ENCODE assay signal across 23 cellular contexts in genomic region chr3:29373016-29373690, GRCh38.
DNase-seq lines count a peak whose midpoint lies in the region; ATAC-seq and TF ChIP-seq lines count a peak whose summit lies in the region.
"Had no signal": no experiment of that assay in that cellular context is flagged by ENCODE, and none has a peak within 500 bp of the region (broad histone marks: within the 10 kb centered on the region; RNA-seq: fewer than 3 reads in every experiment).

No MANE protein-coding gene starts in this region.

- H3K27ac ChIP-seq in osteoblast (ENCODE audit: low read depth, low read length) (peak overlapping the region; percentile 6), left ventricle myocardium inferior (replicated peaks) (no peak overlapping the region)
- H3K27ac ChIP-seq: BLaER1, foreskin keratinocyte, thyroid gland had no signal

- CTCF ChIA-PET in activated CD4-positive, alpha-beta memory T cell treated with anti-CD3 and anti-CD28 coated beads for 36 hours (lab: Charles Lee) = no interaction called here

- H3K27me3 Mint-ChIP-seq in activated CD4-positive, alpha-beta memory T cell treated with anti-CD3 and anti-CD28 coated beads for 36 hours = no peaks in the 10 kb centered on the region
- H3K27me3 Mint-ChIP-seq: activated B cell treated with CpG ODN at 0.5 μM for 24 hours; activated T-helper 17 cell treated with anti-CD3 and anti-CD28 coated beads, Interleukin-2, amount 50 U/mL, for 72 hours; naive B cell had no signal

- no peaks in the 10 kb centered on the region for H3K9me3 Mint-ChIP-seq in activated CD4-positive, alpha-beta memory T cell treated with anti-CD3 and anti-CD28 coated beads for 36 hours
- H3K9me3 Mint-ChIP-seq: activated T-helper 17 cell treated with anti-CD3 and anti-CD28 coated beads, Interleukin-2, amount 50 U/mL, for 72 hours; T-helper 1 cell treated with Interleukin-12 subunit alpha and Interleukin-12 subunit beta and Interleukin-4 antibody, amounts not matched to agents 30 μg/mL and 1 μg/mL, for 36 hours had no signal

- H4K20me1 ChIP-seq in osteoblast (ENCODE audit: insufficient read depth, low read length) = peaks cover 28% of the 10 kb centered on the region
- H4K20me1 ChIP-seq: BLaER1 had no signal

- H3K27ac Mint-ChIP-seq in activated CD4-positive, alpha-beta memory T cell treated with anti-CD3 and anti-CD28 coated beads for 36 hours = no peak overlapping the region
- H3K27ac Mint-ChIP-seq: activated B cell treated with CpG ODN at 0.5 μM for 24 hours; activated T-helper 17 cell treated with anti-CD3 and anti-CD28 coated beads, Interleukin-2, amount 50 U/mL, for 72 hours; stimulated activated effector memory CD8-positive, alpha-beta T cell treated with anti-CD3 and anti-CD28 coated beads, Interleukin-12 subunit alpha, Interleukin-12 subunit beta, amount 100 ng/mL, for 72 hours; T-helper 1 cell treated with Interleukin-12 subunit alpha and Interleukin-12 subunit beta and Interleukin-4 antibody, amounts not matched to agents 30 μg/mL and 1 μg/mL, for 36 hours had no signal

- H3K79me2 ChIP-seq in osteoblast (ENCODE audit: insufficient read depth, low read length) = peaks cover 53% of the 10 kb centered on the region

- ATAC-seq in HG03342 (IDR thresholded peaks at IDR 0.05; ENCODE audit: unreplicated experiment) = no peak
- ATAC-seq: activated T-helper 17 cell treated with anti-CD3 and anti-CD28 coated beads, Interleukin-2, amount 50 U/mL, for 72 hours; foreskin keratinocyte; left ventricle myocardium superior; stimulated activated effector memory CD8-positive, alpha-beta T cell treated with anti-CD3 and anti-CD28 coated beads, Interleukin-12 subunit alpha, Interleukin-12 subunit beta, amount 100 ng/mL, for 72 hours had no signal

- H3K36me3 ChIP-seq in osteoblast (ENCODE audit: insufficient read depth, low read length) = no peaks in the 10 kb centered on the region
- peaks cover 4% of the 10 kb centered on the region for H3K36me3 ChIP-seq in left ventricle myocardium inferior
- H3K36me3 ChIP-seq: BLaER1, thyroid gland had no signal

- H3K4me1 Mint-ChIP-seq in activated CD4-positive, alpha-beta memory T cell treated with anti-CD3 and anti-CD28 coated beads for 36 hours (ENCODE audit: low read depth) = no peaks in the 10 kb centered on the region
- H3K4me1 Mint-ChIP-seq: activated B cell treated with CpG ODN at 0.5 μM for 24 hours; activated T-helper 17 cell treated with anti-CD3 and anti-CD28 coated beads, Interleukin-2, amount 50 U/mL, for 72 hours; naive B cell; stimulated activated effector memory CD8-positive, alpha-beta T cell treated with anti-CD3 and anti-CD28 coated beads, Interleukin-12 subunit alpha, Interleukin-12 subunit beta, amount 100 ng/mL, for 72 hours had no signal

- H3K4me2 ChIP-seq in osteoblast (ENCODE audit: insufficient read depth, low read length) = no peak overlapping the region
- H3K4me2 ChIP-seq: BLaER1 had no signal

- no peaks in the 10 kb centered on the region for H3K27me3 ChIP-seq in osteoblast (ENCODE audit: insufficient read depth, low read length)
- H3K27me3 ChIP-seq in left ventricle myocardium inferior (ENCODE audit: low read depth) = no peaks in the 10 kb centered on the region
- H3K27me3 ChIP-seq: BLaER1, foreskin keratinocyte, thyroid gland had no signal

- H2AFZ ChIP-seq in osteoblast (ENCODE audit: low read length) = no peak overlapping the region

- H3K9me3 ChIP-seq in osteoblast (ENCODE audit: low read depth, low read length) (no peaks in the 10 kb centered on the region), left ventricle myocardium inferior (replicated peaks) (no peaks in the 10 kb centered on the region)
- H3K9me3 ChIP-seq: BLaER1, thyroid gland had no signal

- H3K4me3 ChIP-seq in osteoblast (ENCODE audit: insufficient read depth, low read length) (no peak overlapping the region), left ventricle myocardium inferior (no peak overlapping the region)
- H3K4me3 ChIP-seq: BLaER1, thyroid gland had no signal

- POLR2A ChIA-PET in activated CD4-positive, alpha-beta memory T cell treated with anti-CD3 and anti-CD28 coated beads for 36 hours (lab: Charles Lee) = no interaction called here

- TF ChIP-seq CTCF in osteoblast (IDR thresholded peaks at IDR 0.05; ENCODE audit: extremely low read depth, low read depth, low read length) (no peak), left ventricle myocardium inferior (IDR thresholded peaks at IDR 0.05; ENCODE audit: borderline replicate concordance) (no peak)

- H3K4me3 Mint-ChIP-seq in activated CD4-positive, alpha-beta memory T cell treated with anti-CD3 and anti-CD28 coated beads for 36 hours = no peak overlapping the region
- H3K4me3 Mint-ChIP-seq: activated B cell treated with CpG ODN at 0.5 μM for 24 hours; activated T-helper 17 cell treated with anti-CD3 and anti-CD28 coated beads, Interleukin-2, amount 50 U/mL, for 72 hours; naive B cell; stimulated activated effector memory CD8-positive, alpha-beta T cell treated with anti-CD3 and anti-CD28 coated beads, Interleukin-12 subunit alpha, Interleukin-12 subunit beta, amount 100 ng/mL, for 72 hours; T-helper 1 cell treated with Interleukin-12 subunit alpha and Interleukin-12 subunit beta and Interleukin-4 antibody, amounts not matched to agents 30 μg/mL and 1 μg/mL, for 36 hours had no signal

- DNase-seq in GM04504 (ENCODE audit: low read depth) (peak; percentile 33), RPMI7951 (ENCODE audit: low read depth) (peak; percentile 93), fibroblast of gingiva (ENCODE audit: low read depth) (peak; percentile 10), osteoblast (ENCODE audit: insufficient read length, low spot score, missing footprints) (peak; percentile 47), left ventricle myocardium inferior (no peak), NCI-H1930 (lab: John Stamatoyannopoulos, UW) (no peak)
- DNase-seq in activated CD4-positive, alpha-beta memory T cell treated with anti-CD3 and anti-CD28 coated beads for 36 hours = no peak
- DNase-seq: activated B cell treated with CpG ODN at 0.5 μM for 24 hours; amygdala; DMS 273 treated with DMSO at 0.1 percent for 48 hours; effector CD4-positive, alpha-beta T cell; foreskin keratinocyte; Karpas-422; left ventricle myocardium superior; naive B cell; NCI-H1417; posterior cingulate gyrus; thyroid gland had no signal

- H3K36me3 Mint-ChIP-seq in activated CD4-positive, alpha-beta memory T cell treated with anti-CD3 and anti-CD28 coated beads for 36 hours = no peaks in the 10 kb centered on the region
- H3K36me3 Mint-ChIP-seq: naive B cell; stimulated activated effector memory CD8-positive, alpha-beta T cell treated with anti-CD3 and anti-CD28 coated beads, Interleukin-12 subunit alpha, Interleukin-12 subunit beta, amount 100 ng/mL, for 72 hours had no signal

- intact Hi-C loops in left ventricle myocardium inferior (cut with micrococcal nuclease) = no loop called here
- intact Hi-C loops in activated CD4-positive, alpha-beta memory T cell treated with anti-CD3 and anti-CD28 coated beads for 36 hours (cut with micrococcal nuclease) = no loop called here

- H3K4me1 ChIP-seq in osteoblast (ENCODE audit: insufficient read depth, low read length) (peaks cover 15% of the 10 kb centered on the region), left ventricle myocardium inferior (peaks cover 36% of the 10 kb centered on the region)
- H3K4me1 ChIP-seq: BLaER1 had no signal

Comparison
In these comparisons a context has a peak if more than half of its experiments do, and no peak if none do; other contexts are left out.
1. DNase-seq: peak in GM04504 (single experiment), RPMI7951 (single experiment), fibroblast of gingiva (single experiment) and osteoblast (single experiment); none in left ventricle myocardium inferior (single experiment), activated CD4-positive, alpha-beta memory T cell treated with anti-CD3 and anti-CD28 coated beads for 36 hours (single experiment) and NCI-H1930 (0 of 2).